In genomic region chr10:101297901-101298451, GRCh38 we compare ENCODE assay signal across 8 cellular contexts. TPM values are rescaled to one million over a fixed set of nuclear protein-coding genes. Genes with fewer than 3 reads are reported as not detected.
DNase-seq lines count a peak whose midpoint lies in the region; ATAC-seq, FAIRE-seq and TF ChIP-seq lines count a peak whose summit lies in the region.

No MANE protein-coding gene starts in this region.

- H3K36me3 Mint-ChIP-seq in CD8-positive, alpha-beta T cell = no peaks in the 10 kb centered on the region
- H3K36me3 Mint-ChIP-seq in activated naive CD4-positive, alpha-beta T cell treated with anti-CD3 and anti-CD28 coated beads, Interleukin-2, amount 10 ng/mL, durations not matched to agents 7 days and 5 days = no peaks in the 10 kb centered on the region

- WGBS in small intestine, 3 donors = 4 to 6% (median 5%) methylated on average over 9 of the region's 9 CpGs

- no peak overlapping the region for H3K27ac ChIP-seq in CD8-positive, alpha-beta T cell (ENCODE audit: low read depth, low read length)
- H3K27ac ChIP-seq in left ventricle myocardium inferior (replicated peaks) (no peak overlapping the region), small intestine (ENCODE audit: low read depth in 1 of 2, low read length in 1 of 2) (no peak overlapping the region)

- TF ChIP-seq CTCF in CD8-positive, alpha-beta T cell (IDR thresholded peaks at IDR 0.05) = peak; percentile 89
- TF ChIP-seq CTCF in HFF-Myc (IDR thresholded peaks at IDR 0.05; ENCODE audit: low read depth, low read length, missing control alignments) = peak; percentile 90
- peak; percentile 83 for TF ChIP-seq CTCF in left ventricle myocardium inferior (IDR thresholded peaks at IDR 0.05; ENCODE audit: borderline replicate concordance)

- no peak overlapping the region for H3K4me3 ChIP-seq in CD8-positive, alpha-beta T cell (ENCODE audit: low read depth, low read length)
- H3K4me3 ChIP-seq in HFF-Myc (replicated peaks; ENCODE audit: low read depth, low read length) = no peak overlapping the region
- no peak overlapping the region for H3K4me3 ChIP-seq in left ventricle myocardium inferior
- H3K4me3 ChIP-seq in small intestine (ENCODE audit: low read depth in 1 of 2, low read length in 2 of 2) = no peak overlapping the region

- H3K27me3 Mint-ChIP-seq in CD8-positive, alpha-beta T cell (ENCODE audit: low read depth) = peaks cover 50% of the 10 kb centered on the region
- H3K27me3 Mint-ChIP-seq in activated naive CD4-positive, alpha-beta T cell treated with anti-CD3 and anti-CD28 coated beads, Interleukin-2, amount 10 ng/mL, durations not matched to agents 7 days and 5 days = peaks cover 90% of the 10 kb centered on the region

- peak; percentile 51 to 82 (median 67) for DNase-seq in CD8-positive, alpha-beta T cell
- DNase-seq in HFF-Myc (ENCODE audit: extremely low read depth, low read depth) (no peak), SK-N-DZ (ENCODE audit: low spot score) (peak; percentile 78), left ventricle myocardium inferior (peak; percentile 45), small intestine (peak; percentile 48)
- DNase-seq in activated naive CD4-positive, alpha-beta T cell treated with anti-CD3 and anti-CD28 coated beads, Interleukin-2, amount 10 ng/mL, durations not matched to agents 7 days and 5 days = peak; percentile 85

- ATAC-seq in CD8-positive, alpha-beta T cell = peak; percentile 89
- ATAC-seq in HG03135 (IDR thresholded peaks at IDR 0.05; ENCODE audit: unreplicated experiment) (no peak), GM18520 (IDR thresholded peaks at IDR 0.05; ENCODE audit: unreplicated experiment) (no peak)

- CTCF ChIA-PET in CD8-positive, alpha-beta T cell (lab: Charles Lee) = interaction anchor here (0.7 to 2.5 kb wide), 9 partner anchors 10 to 148 kb away, joined by 3 to 11 read pairs (median 4); no protein-coding TSS in a partner anchor
- CTCF ChIA-PET in activated naive CD4-positive, alpha-beta T cell treated with anti-CD3 and anti-CD28 coated beads, Interleukin-2, amount 10 ng/mL, durations not matched to agents 7 days and 5 days (lab: Charles Lee) = interaction anchor here (0.8 to 2.8 kb wide), 6 partner anchors 8 to 274 kb away, joined by 3 to 11 read pairs (median 4); no protein-coding TSS in a partner anchor

- no peak for FAIRE-seq in small intestine (lab: Jason Lieb, UNC)

- H3K36me3 ChIP-seq in CD8-positive, alpha-beta T cell (ENCODE audit: insufficient read depth, low read length) = no peaks in the 10 kb centered on the region
- H3K36me3 ChIP-seq in left ventricle myocardium inferior = no peaks in the 10 kb centered on the region
- no peaks in the 10 kb centered on the region for H3K36me3 ChIP-seq in small intestine (ENCODE audit: control insufficient read depth in 2 of 2, insufficient read depth in 2 of 2, low read length in 2 of 2)

- POLR2A ChIA-PET in CD8-positive, alpha-beta T cell (lab: Charles Lee) = no interaction called here

- intact Hi-C loops in CD8-positive, alpha-beta T cell (cut with DNase I, micrococcal nuclease) = loop anchor here in 1 of 2 experiments (2.0 kb wide), 1 partner anchor 271 kb away; no protein-coding TSS in a partner anchor
- intact Hi-C loops in left ventricle myocardium inferior (cut with micrococcal nuclease) = loop anchor here (10.0 kb wide), 1 partner anchor 147 kb away; no protein-coding TSS in a partner anchor

- H3K9me3 ChIP-seq in CD8-positive, alpha-beta T cell (ENCODE audit: low read length) = no peaks in the 10 kb centered on the region
- H3K9me3 ChIP-seq in left ventricle myocardium inferior (replicated peaks) (no peaks in the 10 kb centered on the region), small intestine (ENCODE audit: control insufficient read depth, low read depth) (no peaks in the 10 kb centered on the region)

- peaks cover 4% of the 10 kb centered on the region for H3K27me3 ChIP-seq in CD8-positive, alpha-beta T cell (ENCODE audit: insufficient read depth, low read length)
- H3K27me3 ChIP-seq in left ventricle myocardium inferior (ENCODE audit: low read depth) (peaks cover 61% of the 10 kb centered on the region), small intestine (ENCODE audit: control insufficient read depth in 2 of 2, insufficient read depth in 2 of 2, low read length in 2 of 2) (peaks cover 2 to 18% of the 10 kb centered on the region in 2 donors)

- no peak overlapping the region for H3K4me3 Mint-ChIP-seq in CD8-positive, alpha-beta T cell
- no peak overlapping the region for H3K4me3 Mint-ChIP-seq in activated naive CD4-positive, alpha-beta T cell treated with anti-CD3 and anti-CD28 coated beads, Interleukin-2, amount 10 ng/mL, durations not matched to agents 7 days and 5 days

- H3K4me1 Mint-ChIP-seq in CD8-positive, alpha-beta T cell (ENCODE audit: low read depth) = peaks cover 2% of the 10 kb centered on the region
- H3K4me1 Mint-ChIP-seq in activated naive CD4-positive, alpha-beta T cell treated with anti-CD3 and anti-CD28 coated beads, Interleukin-2, amount 10 ng/mL, durations not matched to agents 7 days and 5 days = no peaks in the 10 kb centered on the region

- H3K4me1 ChIP-seq in CD8-positive, alpha-beta T cell (ENCODE audit: insufficient read depth, low read length) = peaks cover under 1% of the 10 kb centered on the region
- peaks cover 12% of the 10 kb centered on the region for H3K4me1 ChIP-seq in left ventricle myocardium inferior
- no peaks in the 10 kb centered on the region for H3K4me1 ChIP-seq in small intestine (ENCODE audit: control insufficient read depth in 2 of 2, insufficient read depth in 1 of 2, low read depth in 1 of 2, low read length in 1 of 2)

- no peaks in the 10 kb centered on the region for H3K9me3 Mint-ChIP-seq in CD8-positive, alpha-beta T cell
- H3K9me3 Mint-ChIP-seq in activated naive CD4-positive, alpha-beta T cell treated with anti-CD3 and anti-CD28 coated beads, Interleukin-2, amount 10 ng/mL, durations not matched to agents 7 days and 5 days = no peaks in the 10 kb centered on the region

- no peak overlapping the region for H3K27ac Mint-ChIP-seq in CD8-positive, alpha-beta T cell
- H3K27ac Mint-ChIP-seq in activated naive CD4-positive, alpha-beta T cell treated with anti-CD3 and anti-CD28 coated beads, Interleukin-2, amount 10 ng/mL, durations not matched to agents 7 days and 5 days = no peak overlapping the region

RNA-seq across cellular contexts. Expression of gene BTRC, which starts 56.0 kb away (rescaled TPM):
- 1 to 10 TPM; 8.5 to 9.3 TPM for total RNA-seq in CD8-positive, alpha-beta T cell
- polyA plus RNA-seq in SK-N-DZ (2014; cell fraction: cytosol; rRNA removed) = 8.8 and 9.5 TPM in 2 replicates
- polyA plus RNA-seq in SK-N-DZ (2014; cell fraction: nucleus; rRNA removed) = 5.6 and 6.8 TPM in 2 replicates
- 34.8 TPM for total RNA-seq in left ventricle myocardium inferior
- 1 to 10 TPM; 3.0 to 5.6 (median 4.2) TPM for polyA plus RNA-seq in small intestine
